8 cellular contexts compared by ENCODE assay signal in genomic region chr17:75778861-75779249, GRCh38. TPM values are rescaled to one million over a fixed set of nuclear protein-coding genes. Genes with fewer than 3 reads are reported as not detected.
DNase-seq lines count a peak whose midpoint lies in the region; ATAC-seq, FAIRE-seq and TF ChIP-seq lines count a peak whose summit lies in the region.

No MANE protein-coding gene starts in this region.

- H2AFZ ChIP-seq in mesenchymal stem cell (ENCODE audit: low read depth, low read length) = no peak overlapping the region

- H2BK12ac ChIP-seq in mesenchymal stem cell (ENCODE audit: low read length in 2 of 2) = no peak overlapping the region

- peak overlapping the region; percentile 81 for H3K27ac ChIP-seq in mesenchymal stem cell (ENCODE audit: low read length, poor library complexity, severe bottlenecking)
- H3K27ac ChIP-seq in tibial nerve = peak overlapping the region; percentile 97 to 99 (median 99)

- H3K79me1 ChIP-seq in mesenchymal stem cell (replicated peaks; ENCODE audit: low read length, poor library complexity, severe bottlenecking) = peaks cover 2% of the 10 kb centered on the region

- peak overlapping the region in 1 of 2 experiments; percentile 18 for H3K14ac ChIP-seq in mesenchymal stem cell (ENCODE audit: low read length in 2 of 2)

- intact Hi-C loops in activated CD4-positive, alpha-beta T cell treated with anti-CD3 and anti-CD28 coated beads for 36 hours (cut with DNase I, micrococcal nuclease) = loop anchor here (1.0 to 5.0 kb wide), 14 partner anchors 14 to 958 kb away; partner anchors contain the start of genes UBALD2 (in 2 of the 2), GALK1 (in 1 of the 2), GALR2 (in 1 of the 2) and RECQL5 (in 1 of the 2)

- FAIRE-seq in H54 (lab: Jason Lieb, UNC) = no peak

- no peaks in the 10 kb centered on the region for H3K9me3 Mint-ChIP-seq in activated CD4-positive, alpha-beta T cell treated with anti-CD3 and anti-CD28 coated beads for 36 hours (ENCODE audit: low read depth)
- H3K9me3 Mint-ChIP-seq in chondrocyte (ENCODE audit: low read depth) = no peaks in the 10 kb centered on the region

- H3K23ac ChIP-seq in mesenchymal stem cell (ENCODE audit: low read length in 2 of 2) = no peak overlapping the region

- H3K4me3 ChIP-seq in mesenchymal stem cell (ENCODE audit: insufficient read depth in 1 of 2, low read depth in 1 of 2, low read length in 2 of 2) = peak overlapping the region; percentile 87 to 96
- peak overlapping the region; percentile 79 to 94 (median 90) for H3K4me3 ChIP-seq in tibial nerve

- no peak for TF ChIP-seq EP300 in tibial nerve (IDR thresholded peaks at IDR 0.05)

- H3K27ac Mint-ChIP-seq in activated CD4-positive, alpha-beta T cell treated with anti-CD3 and anti-CD28 coated beads for 36 hours = peak overlapping the region; percentile 96
- peak overlapping the region; percentile 74 for H3K27ac Mint-ChIP-seq in chondrocyte (ENCODE audit: unreplicated experiment)

- peak overlapping the region; percentile 60 for H3K4me2 ChIP-seq in mesenchymal stem cell (ENCODE audit: low read length, poor library complexity, severe bottlenecking)

- peaks cover 1% of the 10 kb centered on the region for H3K27me3 Mint-ChIP-seq in activated CD4-positive, alpha-beta T cell treated with anti-CD3 and anti-CD28 coated beads for 36 hours
- H3K27me3 Mint-ChIP-seq in chondrocyte (ENCODE audit: low read depth) = no peaks in the 10 kb centered on the region

- TF ChIP-seq CTCF in chondrocyte (IDR thresholded peaks at IDR 0.05) = peak; percentile 81
- peak; percentile 35 to 63 (median 41) for TF ChIP-seq CTCF in tibial nerve (IDR thresholded peaks at IDR 0.05)

- no peak overlapping the region for H2BK120ac ChIP-seq in mesenchymal stem cell (ENCODE audit: low read depth, low read length)

- H3K9ac ChIP-seq in mesenchymal stem cell (ENCODE audit: low read length) = peak overlapping the region; percentile 97

- CTCF ChIA-PET in activated CD4-positive, alpha-beta T cell treated with anti-CD3 and anti-CD28 coated beads for 36 hours (lab: Charles Lee) = interaction anchor here (1.1 to 2.3 kb wide), 3 partner anchors 14 to 77 kb away, joined by 4 to 8 read pairs (median 8); partner anchors contain the start of genes GALK1 and WBP2

- peak overlapping the region in 1 of 2 experiments; percentile 56 for H3K18ac ChIP-seq in mesenchymal stem cell (ENCODE audit: low read depth in 1 of 2, low read length in 2 of 2)

- peaks cover 43% of the 10 kb centered on the region for H3K4me1 Mint-ChIP-seq in activated CD4-positive, alpha-beta T cell treated with anti-CD3 and anti-CD28 coated beads for 36 hours
- H3K4me1 Mint-ChIP-seq in chondrocyte (ENCODE audit: low read depth) = peaks cover 41% of the 10 kb centered on the region

- WGBS in mesenchymal stem cell = under 1% methylated on average over 38 of the region's 38 CpGs
- WGBS in tibial nerve, 2 donors = 0% methylated on average over 13 to 37 of the region's 38 CpGs

- peak; percentile 88 for DNase-seq in activated CD4-positive, alpha-beta T cell treated with anti-CD3 and anti-CD28 coated beads for 36 hours
- no peak for DNase-seq in activated CD4-positive, alpha-beta T cell treated with anti-CD3 and anti-CD28 coated beads for 1 hour
- peak; percentile 79 for DNase-seq in OCI-M1 (lab: John Stamatoyannopoulos, UW)
- DNase-seq in chondrocyte (ENCODE audit: low spot score) = no peak
- no peak for DNase-seq in mesenchymal stem cell
- no peak for DNase-seq in tibial nerve (ENCODE audit: low spot score in 2 of 2)
- DNase-seq in H54 (ENCODE audit: insufficient read length, low spot score) = no peak

- peak; percentile 0 for ATAC-seq in activated CD4-positive, alpha-beta T cell treated with anti-CD3 and anti-CD28 coated beads for 36 hours
- peak; percentile 21 for ATAC-seq in HG02759 (IDR thresholded peaks at IDR 0.05; ENCODE audit: unreplicated experiment)

- peaks cover 7% of the 10 kb centered on the region for H3K4me1 ChIP-seq in mesenchymal stem cell (ENCODE audit: control insufficient read depth, insufficient read depth, low read depth, low read length)
- H3K4me1 ChIP-seq in tibial nerve = peaks cover 0 to 55% (median 22%) of the 10 kb centered on the region in 4 donors

- H3K4ac ChIP-seq in mesenchymal stem cell (ENCODE audit: low read depth in 1 of 2, low read length in 2 of 2) = peak overlapping the region in 1 of 2 experiments; percentile 41

- no peak overlapping the region for H4K91ac ChIP-seq in mesenchymal stem cell (ENCODE audit: low read length)

- TF ChIP-seq POLR2A in tibial nerve (IDR thresholded peaks at IDR 0.05) (no peak), H54 (IDR thresholded peaks at IDR 0.05; ENCODE audit: low read depth, low read length) (no peak)

- no peaks in the 10 kb centered on the region for H3K27me3 ChIP-seq in mesenchymal stem cell (ENCODE audit: control insufficient read depth in 1 of 2, insufficient read depth in 1 of 2, low read length in 2 of 2)
- H3K27me3 ChIP-seq in tibial nerve = no peaks in the 10 kb centered on the region

- no peak overlapping the region for H2AK5ac ChIP-seq in mesenchymal stem cell (ENCODE audit: low read length, severe bottlenecking)

- peak overlapping the region; percentile 20 for H4K8ac ChIP-seq in mesenchymal stem cell (ENCODE audit: low read length)

- no peak overlapping the region for H2BK15ac ChIP-seq in mesenchymal stem cell (ENCODE audit: low read depth, poor library complexity, severe bottlenecking)

- H2BK5ac ChIP-seq in mesenchymal stem cell (ENCODE audit: low read depth, low read length, poor library complexity, severe bottlenecking) = peak overlapping the region; percentile 21

- H3K36me3 Mint-ChIP-seq in activated CD4-positive, alpha-beta T cell treated with anti-CD3 and anti-CD28 coated beads for 36 hours (ENCODE audit: low read depth) = peaks cover 45% of the 10 kb centered on the region
- peaks cover 23% of the 10 kb centered on the region for H3K36me3 Mint-ChIP-seq in chondrocyte (ENCODE audit: low read depth)

- H3K36me3 ChIP-seq in mesenchymal stem cell (ENCODE audit: control insufficient read depth in 1 of 2, insufficient read depth in 2 of 2, low read depth in 1 of 2, low read length in 2 of 2) (peaks cover 24 to 45% of the 10 kb centered on the region in 2 experiments), tibial nerve (peaks cover 8 to 52% (median 9%) of the 10 kb centered on the region in 3 donors)

- H3K4me3 Mint-ChIP-seq in activated CD4-positive, alpha-beta T cell treated with anti-CD3 and anti-CD28 coated beads for 36 hours = peak overlapping the region; percentile 98
- H3K4me3 Mint-ChIP-seq in chondrocyte (ENCODE audit: unreplicated experiment) = peak overlapping the region; percentile 90

- no peaks in the 10 kb centered on the region for H3K9me3 ChIP-seq in mesenchymal stem cell (ENCODE audit: control insufficient read depth, low read length)
- H3K9me3 ChIP-seq in tibial nerve = no peaks in the 10 kb centered on the region

- POLR2A ChIA-PET in activated CD4-positive, alpha-beta T cell treated with anti-CD3 and anti-CD28 coated beads for 36 hours (lab: Charles Lee) = interaction anchor here (0.6 to 1.6 kb wide), 4 partner anchors 15 to 576 kb away, joined by 3 to 7 read pairs (median 4); no protein-coding TSS in a partner anchor

RNA-seq across cellular contexts. Expression of gene UNK, which starts 5.8 kb away (rescaled TPM):
- total RNA-seq in activated CD4-positive, alpha-beta T cell treated with anti-CD3 and anti-CD28 coated beads for 36 hours = 10 to 100 TPM; 24.5 to 33.7 TPM
- total RNA-seq in chondrocyte = 20.9 to 35.8 TPM (median 21.0 TPM) in 3 replicates
- 16.2 TPM for polyA plus RNA-seq in mesenchymal stem cell (2013, experiment 1 of 2)
- 14.8 TPM for polyA plus RNA-seq in mesenchymal stem cell (2013, experiment 2 of 2)
- total RNA-seq in tibial nerve = 10 to 100 TPM; 30.2 to 53.4 (median 36.2) TPM

RNA-seq across cellular contexts. Expression of gene GALK1, which starts 13.9 kb away (rescaled TPM):
- 10 to 100 TPM; 50.3 to 63.2 TPM for total RNA-seq in activated CD4-positive, alpha-beta T cell treated with anti-CD3 and anti-CD28 coated beads for 36 hours
- total RNA-seq in chondrocyte (27.8 to 34.7 TPM (median 30.0 TPM) in 3 replicates), tibial nerve (10 to 100 TPM; 54.5 to 57.5 (median 55.6) TPM)
- 29.0 TPM for polyA plus RNA-seq in mesenchymal stem cell (2013, experiment 1 of 2)
- polyA plus RNA-seq in mesenchymal stem cell (2013, experiment 2 of 2) = 27.7 TPM

RNA-seq across cellular contexts. Expression of gene ITGB4, which starts 57.6 kb away (rescaled TPM):
- 1 to 10 TPM in 1 of 2 experiments, under 1 TPM in 1; 0.62 to 1.5 TPM for total RNA-seq in activated CD4-positive, alpha-beta T cell treated with anti-CD3 and anti-CD28 coated beads for 36 hours
- total RNA-seq in chondrocyte (5.2 to 52.3 TPM (median 5.6 TPM) in 3 replicates), tibial nerve (100 to 1,000 TPM; 211 to 335 (median 233) TPM)
- polyA plus RNA-seq in mesenchymal stem cell (2013, experiment 1 of 2) = 1.3 TPM
- 1.0 TPM for polyA plus RNA-seq in mesenchymal stem cell (2013, experiment 2 of 2)

Comparison
In these comparisons a context has a peak if more than half of its experiments do, and no peak if none do; other contexts are left out.
1. DNase-seq: peak in activated CD4-positive, alpha-beta T cell treated with anti-CD3 and anti-CD28 coated beads for 36 hours (single experiment) and OCI-M1 (single experiment); none in activated CD4-positive, alpha-beta T cell treated with anti-CD3 and anti-CD28 coated beads for 1 hour (single experiment), chondrocyte (single experiment), mesenchymal stem cell (single experiment), tibial nerve (0 of 2) and H54 (single experiment).